In genomic region chr13:21478881-21479808, GRCh38 we compare ENCODE assay signal across 8 cellular contexts. TPM values are rescaled to one million over a fixed set of nuclear protein-coding genes. Genes with fewer than 3 reads are reported as not detected.
A peak's percentile ranks its signal among the peaks of the same experiment; 100 is the strongest.
DNase-seq lines count a peak whose midpoint lies in the region; ATAC-seq and TF ChIP-seq lines count a peak whose summit lies in the region.

No MANE protein-coding gene starts in this region.

- H4K20me1 ChIP-seq in IMR-90 (ENCODE audit: insufficient read depth, low read length) (no peaks in the 10 kb centered on the region), OCI-LY1 (ENCODE audit: insufficient read depth, low read length) (no peaks in the 10 kb centered on the region)

- no peak for TF ChIP-seq POLR2A in IMR-90 (IDR thresholded peaks at IDR 0.05; ENCODE audit: low read depth, low read length)

- intact Hi-C loops in IMR-90 (cut with micrococcal nuclease), result loop anchor here (1.0 to 10.0 kb wide), 7 partner anchors 182 to 1282 kb away; partner anchors contain the start of gene LATS2

- H4K91ac ChIP-seq in IMR-90 (ENCODE audit: insufficient read depth, low read depth, low read length), result no peak overlapping the region

- H3K4me1 ChIP-seq in IMR-90 (ENCODE audit: control insufficient read depth, insufficient read depth, low read length), result no peaks in the 10 kb centered on the region
- peaks cover 5% of the 10 kb centered on the region for H3K4me1 ChIP-seq in OCI-LY1 (ENCODE audit: insufficient read depth, low read length, severe bottlenecking)

- POLR2A ChIA-PET in IMR-90 (lab: Charles Lee; ENCODE audit: unreplicated experiment), result no interaction called here

- TF ChIP-seq CTCF in IMR-90 (conservative IDR thresholded peaks at IDR 0.05; ENCODE audit: low read depth, low read length) (peak; percentile 74), OCI-LY1 (IDR thresholded peaks at IDR 0.05; ENCODE audit: low read length) (peak; percentile 46; the same call in 1 of the 2 replicates), glutamatergic neuron (IDR thresholded peaks at IDR 0.05; ENCODE audit: partially characterized antibody, unreplicated experiment) (peak; percentile 56), progenitor cell of endocrine pancreas (IDR thresholded peaks at IDR 0.05; ENCODE audit: unreplicated experiment) (peak; percentile 79)

- CTCF ChIA-PET in IMR-90 (lab: Yijun Ruan, JAX), result interaction anchor here (3.4 kb wide), 1 partner anchor 181 kb away, joined by 20 read pairs; no protein-coding TSS in a partner anchor

- no peaks in the 10 kb centered on the region for H3K36me3 ChIP-seq in IMR-90 (ENCODE audit: control insufficient read depth, insufficient read depth, low read length)
- H3K36me3 ChIP-seq in OCI-LY1 (ENCODE audit: insufficient read depth, low read length), result no peaks in the 10 kb centered on the region

- H2BK5ac ChIP-seq in IMR-90 (ENCODE audit: low read depth, low read length, poor library complexity, severe bottlenecking), result no peak overlapping the region

- no peaks in the 10 kb centered on the region for H3K79me2 ChIP-seq in OCI-LY1 (ENCODE audit: insufficient read depth, low read length)

- H3K27ac Mint-ChIP-seq in activated naive CD4-positive, alpha-beta T cell treated with anti-CD3 and anti-CD28 coated beads, Interleukin-2, amount 50 U/mL, for 72 hours, result peak overlapping the region in 1 of 2 donors; percentile 72
- H3K27ac Mint-ChIP-seq in glutamatergic neuron (ENCODE audit: unreplicated experiment), result no peak overlapping the region
- H3K27ac Mint-ChIP-seq in progenitor cell of endocrine pancreas, result no peak overlapping the region

- DNase-seq in G401 (ENCODE audit: low spot score), result peak; percentile 86
- DNase-seq in IMR-90, result peak; percentile 81
- DNase-seq in activated naive CD4-positive, alpha-beta T cell treated with anti-CD3 and anti-CD28 coated beads, Interleukin-2, amount 50 U/mL, for 72 hours (ENCODE audit: low spot score in 2 of 2), result peak in 1 of 2 donors; percentile 40
- no peak for DNase-seq in glutamatergic neuron
- DNase-seq in progenitor cell of endocrine pancreas (ENCODE audit: low spot score, unreplicated experiment), result no peak

- H3K27me3 ChIP-seq in IMR-90 (ENCODE audit: control insufficient read depth, insufficient read depth, low read length), result no peaks in the 10 kb centered on the region
- no peaks in the 10 kb centered on the region for H3K27me3 ChIP-seq in OCI-LY1 (ENCODE audit: insufficient read depth, low read length)

- H3K4me3 ChIP-seq in IMR-90 (ENCODE audit: insufficient read depth, low read depth, low read length) (peak overlapping the region; percentile 58), OCI-LY1 (ENCODE audit: low read depth, low read length, poor library complexity, severe bottlenecking) (no peak overlapping the region)

- H3K9me2 ChIP-seq in OCI-LY1 (ENCODE audit: low read depth, low read length), result no peaks in the 10 kb centered on the region

- no peak overlapping the region; the same call in 1 of the 2 replicates for H2BK20ac ChIP-seq in IMR-90 (ENCODE audit: low read depth, low read length)

- H3K18ac ChIP-seq in IMR-90 (ENCODE audit: low read depth, low read length), result no peak overlapping the region

- H2BK120ac ChIP-seq in IMR-90 (ENCODE audit: low read depth, low read length), result no peak overlapping the region; the same call in 1 of the 2 replicates

- peaks cover 6% of the 10 kb centered on the region for H3K27me3 Mint-ChIP-seq in glutamatergic neuron (ENCODE audit: unreplicated experiment)
- H3K27me3 Mint-ChIP-seq in progenitor cell of endocrine pancreas, result no peaks in the 10 kb centered on the region

- peak overlapping the region; percentile 42; the same call in 1 of the 2 replicates for H3K23ac ChIP-seq in IMR-90 (ENCODE audit: low read depth, low read length)

- no peaks in the 10 kb centered on the region for H3K9me1 ChIP-seq in IMR-90 (ENCODE audit: insufficient read depth, low read length)

- no peaks in the 10 kb centered on the region for H3F3A ChIP-seq in OCI-LY1 (ENCODE audit: insufficient read depth, low read length)

- BruUV-seq in IMR-90 (replicated peaks; lab: Mats Ljungman, UMichigan), result no TSS peak

- no peak overlapping the region for H2AK5ac ChIP-seq in IMR-90 (ENCODE audit: low read depth, low read length)

- H2BK15ac ChIP-seq in IMR-90 (ENCODE audit: low read depth, low read length), result no peak overlapping the region

- in situ Hi-C loops in G401 (cut with HindIII; ENCODE audit: low sequenced_read_pairs) (no loop called here), IMR-90 (cut with MboI; ENCODE audit: low sequenced_read_pairs) (loop anchor here (5.0 to 25.0 kb wide), 5 partner anchors 182 to 1292 kb away; partner anchors contain the start of genes GJB2, MRPL57 and SKA3)

- H3K27ac ChIP-seq in IMR-90 (ENCODE audit: insufficient read depth, low read length) (no peak overlapping the region), OCI-LY1 (ENCODE audit: low read depth, low read length, poor library complexity, severe bottlenecking) (no peak overlapping the region)

- H3K36me3 Mint-ChIP-seq in activated naive CD4-positive, alpha-beta T cell treated with anti-CD3 and anti-CD28 coated beads, Interleukin-2, amount 50 U/mL, for 72 hours, result no peaks in the 10 kb centered on the region
- H3K36me3 Mint-ChIP-seq in glutamatergic neuron (ENCODE audit: unreplicated experiment), result no peaks in the 10 kb centered on the region
- no peaks in the 10 kb centered on the region for H3K36me3 Mint-ChIP-seq in progenitor cell of endocrine pancreas (ENCODE audit: insufficient read depth)

- H4K8ac ChIP-seq in IMR-90 (ENCODE audit: low read depth in 2 of 2, low read length in 2 of 2), result no peak overlapping the region

- H3K4me1 Mint-ChIP-seq in glutamatergic neuron (ENCODE audit: low read depth, unreplicated experiment) (peaks cover 4% of the 10 kb centered on the region), progenitor cell of endocrine pancreas (ENCODE audit: low read depth) (peaks cover 22% of the 10 kb centered on the region)

- no peak overlapping the region for H3K14ac ChIP-seq in IMR-90 (replicated peaks; ENCODE audit: low read depth, low read length)

- no peaks in the 10 kb centered on the region for H3K9me3 Mint-ChIP-seq in activated naive CD4-positive, alpha-beta T cell treated with anti-CD3 and anti-CD28 coated beads, Interleukin-2, amount 50 U/mL, for 72 hours
- H3K9me3 Mint-ChIP-seq in glutamatergic neuron (ENCODE audit: unreplicated experiment) (no peaks in the 10 kb centered on the region), progenitor cell of endocrine pancreas (ENCODE audit: low read depth) (no peaks in the 10 kb centered on the region)

- TF ChIP-seq RAD21 in IMR-90 (IDR thresholded peaks at IDR 0.05; ENCODE audit: low read length), result peak; percentile 72

- no peak overlapping the region for H3K4ac ChIP-seq in IMR-90 (ENCODE audit: low read depth, low read length)

- H3K79me1 ChIP-seq in IMR-90 (ENCODE audit: low read depth in 1 of 2, low read length in 2 of 2), result no peaks in the 10 kb centered on the region

- ATAC-seq in IMR-90 (ENCODE audit: low read depth), result peak; percentile 82
- ATAC-seq in activated naive CD4-positive, alpha-beta T cell treated with anti-CD3 and anti-CD28 coated beads, Interleukin-2, amount 50 U/mL, for 72 hours, result peak; percentile 64 to 68
- ATAC-seq in GM21619 (IDR thresholded peaks at IDR 0.05; ENCODE audit: unreplicated experiment), result no peak
- ATAC-seq in GM19328 (IDR thresholded peaks at IDR 0.05; ENCODE audit: unreplicated experiment), result no peak

- no peak overlapping the region for H4K5ac ChIP-seq in IMR-90 (ENCODE audit: low read depth, low read length)

- no peak overlapping the region for H3K56ac ChIP-seq in IMR-90 (ENCODE audit: extremely low read depth, insufficient read depth, low read length)

- peak overlapping the region; percentile 67 for H2AFZ ChIP-seq in IMR-90 (replicated peaks; ENCODE audit: low read length, poor library complexity)
- H2AFZ ChIP-seq in OCI-LY1 (ENCODE audit: low read length), result no peak overlapping the region

- WGBS in IMR-90 (ENCODE audit: extremely low coverage in 2 of 2, insufficient read length in 1 of 2), 2 experiments, result 75% methylated on average over 1 of the region's 8 CpGs; no CpG with 5 or more reads in 1 of the 2 experiments

- H3K4me2 ChIP-seq in IMR-90 (ENCODE audit: low read depth, low read length), result peak overlapping the region; percentile 100
- H3K4me2 ChIP-seq in OCI-LY1 (ENCODE audit: low read length), result no peak overlapping the region

- H2AK9ac ChIP-seq in IMR-90 (replicated peaks; ENCODE audit: low read depth, low read length, poor library complexity), result no peak overlapping the region

- H3K9me3 ChIP-seq in IMR-90 (ENCODE audit: control insufficient read depth, insufficient read depth, low read length) (no peaks in the 10 kb centered on the region), OCI-LY1 (ENCODE audit: low read length) (no peaks in the 10 kb centered on the region)

- dilution Hi-C loops in IMR-90 (cut with HindIII; ENCODE audit: low sequenced_read_pairs, unreplicated experiment), result no loop called here

- H3K4me3 Mint-ChIP-seq in glutamatergic neuron (ENCODE audit: unreplicated experiment) (no peak overlapping the region), progenitor cell of endocrine pancreas (ENCODE audit: low read depth) (no peak overlapping the region)

- H3K9ac ChIP-seq in IMR-90 (ENCODE audit: low read depth, low read length), result no peak overlapping the region
- H3K9ac ChIP-seq in OCI-LY1 (ENCODE audit: low read length), result no peak overlapping the region

TF ChIP-seq in IMR-90, 13 proteins besides CTCF, POLR2A, EP300 and RAD21:
- TF ChIP-seq SMC3 (IDR thresholded peaks at IDR 0.05; ENCODE audit: low read depth, low read length) (peak; percentile 68), BHLHE40 (IDR thresholded peaks at IDR 0.05; ENCODE audit: low read depth, low read length) (no peak)

RNA-seq across cellular contexts. Expression of gene ZDHHC20, which starts 20.0 kb away (rescaled TPM):
- total RNA-seq in G401 (2014; rRNA removed; shearing (Covaris generic)), result 60.2 and 90.6 TPM in 2 replicates
- total RNA-seq in IMR-90 (2012; rRNA removed) (72.4 and 104 TPM in 2 replicates), glutamatergic neuron (ENCODE audit: unreplicated experiment) (21.0 TPM), progenitor cell of endocrine pancreas (110 and 113 TPM in 2 replicates)
- polyA plus RNA-seq in IMR-90 (2012; rRNA removed), result 11.6 and 16.1 TPM in 2 replicates
- 13.1 and 14.4 TPM in 2 replicates for polyA plus RNA-seq in IMR-90 (2012; cell fraction: cytosol; rRNA removed)
- 3.6 and 7.1 TPM in 2 replicates for polyA plus RNA-seq in IMR-90 (2012; cell fraction: nucleus; rRNA removed; ENCODE audit: low replicate concordance)
- total RNA-seq in activated naive CD4-positive, alpha-beta T cell treated with anti-CD3 and anti-CD28 coated beads, Interleukin-2, amount 50 U/mL, for 72 hours, result 10 to 100 TPM; 42.6 to 44.1 TPM

Comparison
In these comparisons a context has a peak if more than half of its experiments do, and no peak if none do; other contexts are left out.
1. DNase-seq: peak in G401 (single experiment) and IMR-90 (single experiment); none in glutamatergic neuron (single experiment) and progenitor cell of endocrine pancreas (single experiment).
2. ATAC-seq: peak in IMR-90 (single experiment) and activated naive CD4-positive, alpha-beta T cell treated with anti-CD3 and anti-CD28 coated beads, Interleukin-2, amount 50 U/mL, for 72 hours (2 of 2); none in GM21619 (single experiment) and GM19328 (single experiment).
3. Peak in every context shown above with its lines, with median percentiles within 50 percentile points of each other: CTCF ChIP-seq.